Comparison of ENCODE assay signal across 9 cellular contexts in the genomic region with DNA sequence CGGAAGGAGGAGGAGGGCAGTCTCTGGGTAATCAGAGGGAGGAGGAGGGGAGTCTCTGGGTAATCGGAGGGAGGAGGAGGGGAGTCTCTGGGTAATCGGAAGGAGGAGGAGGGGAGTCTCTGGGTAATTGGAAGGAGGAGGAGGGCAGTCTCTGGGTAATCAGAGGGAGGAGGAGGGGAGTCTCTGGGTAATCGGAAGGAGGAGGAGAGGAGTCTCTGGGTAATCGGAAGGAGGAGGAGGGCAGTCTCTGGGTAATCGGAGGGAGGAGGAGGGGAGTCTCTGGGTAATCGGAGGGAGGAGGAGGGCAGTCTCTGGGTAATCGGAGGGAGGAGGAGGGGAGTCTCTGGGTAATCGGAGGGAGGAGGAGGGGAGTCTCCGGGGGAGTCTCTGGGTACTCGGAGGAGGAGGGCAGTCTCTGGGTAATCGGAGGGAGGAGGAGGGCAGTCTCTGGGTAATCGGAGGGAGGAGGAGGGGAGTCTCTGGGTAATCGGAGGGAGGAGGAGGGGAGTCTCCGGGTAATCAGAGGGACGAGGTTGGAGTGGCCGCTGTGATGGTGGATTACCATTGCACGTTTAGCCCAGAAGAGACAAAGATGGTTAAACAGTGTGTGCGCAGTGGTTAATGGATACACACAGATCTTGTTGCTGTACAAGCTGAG. TPM values are rescaled to one million over a fixed set of nuclear protein-coding genes. Genes with fewer than 3 reads are reported as not detected.
DNase-seq lines count a peak whose midpoint lies in the region; TF ChIP-seq lines count a peak whose summit lies in the region.
"Not testable (repeated sequence)": the region's sequence is repeated elsewhere in the genome, so short reads cannot be mapped to it uniquely, and the experiment has no call there.
"Had no signal": no experiment of that assay in that cellular context is flagged by ENCODE, and none has a peak within 500 bp of the region (broad histone marks: within the 10 kb centered on the region; RNA-seq: fewer than 3 reads in every experiment).

No MANE protein-coding gene starts in this region.

- intact Hi-C loops in left ventricle myocardium inferior (cut with micrococcal nuclease), result not testable (repeated sequence)

- H3K4me1 ChIP-seq in left ventricle myocardium inferior, result peaks cover 31% of the 10 kb centered on the region
- peaks cover 19% of the 10 kb centered on the region for H3K4me1 ChIP-seq in mesodermal cell (ENCODE audit: control insufficient read depth, insufficient read depth, low read length, poor library complexity, severe bottlenecking)
- H3K4me1 ChIP-seq in rectal smooth muscle tissue (ENCODE audit: control insufficient read depth, insufficient read depth, low read length), result peaks cover 11% of the 10 kb centered on the region
- H3K4me1 ChIP-seq in tibial nerve, result peaks cover 0 to 20% (median 15%) of the 10 kb centered on the region in 4 donors

- H3K9ac ChIP-seq in rectal smooth muscle tissue (ENCODE audit: low read length), result not testable (repeated sequence)

- TF ChIP-seq CTCF in AG10803 (conservative IDR thresholded peaks at IDR 0.05; ENCODE audit: low read length); RWPE1 (conservative IDR thresholded peaks at IDR 0.05; ENCODE audit: low read depth); brain (conservative IDR thresholded peaks at IDR 0.05); epithelial cell of esophagus (IDR thresholded peaks at IDR 0.05; ENCODE audit: insufficient read depth, low read depth, low read length, missing control alignments); left ventricle myocardium inferior (IDR thresholded peaks at IDR 0.05; ENCODE audit: borderline replicate concordance); tibial nerve (IDR thresholded peaks at IDR 0.05): not testable (repeated sequence)

- peaks cover 27% of the 10 kb centered on the region for H3K4me1 Mint-ChIP-seq in brain

- TF ChIP-seq POLR2A in tibial nerve (IDR thresholded peaks at IDR 0.05), result not testable (repeated sequence)

- H3K4me3 Mint-ChIP-seq in brain, result peak overlapping the region; percentile 2 to 70 (median 48)

- H3K9me3 Mint-ChIP-seq in brain, result not testable (repeated sequence)

- not testable (repeated sequence) for DNase-seq in AG10803 (ENCODE audit: low read depth); RWPE1 (ENCODE audit: low spot score); epithelial cell of esophagus (ENCODE audit: low read depth); left ventricle myocardium inferior; tibial nerve (ENCODE audit: low spot score in 2 of 2)

- H3K27ac ChIP-seq in RWPE1 (peak overlapping the region; percentile 74), left ventricle myocardium inferior (replicated peaks) (peak overlapping the region; percentile 85), mesodermal cell (ENCODE audit: low read depth, low read length, severe bottlenecking) (peak overlapping the region; percentile 52), rectal smooth muscle tissue (ENCODE audit: low read depth, low read length) (peak overlapping the region; percentile 83), tibial nerve (peak overlapping the region; percentile 77 to 89 (median 82))

- TF ChIP-seq EP300 in tibial nerve (IDR thresholded peaks at IDR 0.05), result not testable (repeated sequence)

- H3K36me3 Mint-ChIP-seq in brain, result peaks cover 20% of the 10 kb centered on the region

- not testable (repeated sequence) for H3K27me3 Mint-ChIP-seq in brain

- not testable (repeated sequence) for H3K27me3 ChIP-seq in left ventricle myocardium inferior (ENCODE audit: low read depth); rectal smooth muscle tissue (ENCODE audit: control insufficient read depth, insufficient read depth, low read length); tibial nerve

- 73 to 82% methylated on average over 8 to 10 of the region's 19 CpGs for WGBS in mesodermal cell (ENCODE audit: insufficient coverage in 2 of 2), 2 experiments
- 35 to 40% methylated on average over 18 to 19 of the region's 19 CpGs for WGBS in tibial nerve, 2 donors

- peaks cover 14% of the 10 kb centered on the region for H3K36me3 ChIP-seq in left ventricle myocardium inferior
- peaks cover 25% of the 10 kb centered on the region for H3K36me3 ChIP-seq in mesodermal cell (ENCODE audit: control insufficient read depth, insufficient read depth, low read length)
- H3K36me3 ChIP-seq in rectal smooth muscle tissue (ENCODE audit: control insufficient read depth, insufficient read depth, low read length), result not testable (repeated sequence)
- H3K36me3 ChIP-seq in tibial nerve, result peaks cover 0 to 30% (median 0%) of the 10 kb centered on the region in 3 donors

- H3K4me3 ChIP-seq in AG10803 (ENCODE audit: low read length), result peak overlapping the region; percentile 54
- H3K4me3 ChIP-seq in epithelial cell of esophagus (ENCODE audit: low read length), result peak overlapping the region; percentile 22
- peak overlapping the region; percentile 54 for H3K4me3 ChIP-seq in left ventricle myocardium inferior
- H3K4me3 ChIP-seq in mesodermal cell (ENCODE audit: extremely low read depth, insufficient read depth, low read length, poor library complexity, severe bottlenecking), result not testable (repeated sequence)
- H3K4me3 ChIP-seq in rectal smooth muscle tissue (ENCODE audit: low read length), result peak overlapping the region; percentile 64
- peak overlapping the region in 2 of 4 donors; percentile 24 to 36 for H3K4me3 ChIP-seq in tibial nerve

- CTCF ChIA-PET in RWPE1 (lab: Yijun Ruan, JAX), result not testable (repeated sequence)

- not testable (repeated sequence) for H3K9me3 ChIP-seq in left ventricle myocardium inferior (replicated peaks); mesodermal cell (ENCODE audit: control insufficient read depth, low read length); tibial nerve

- POLR2A ChIA-PET in RWPE1 (lab: Yijun Ruan, JAX; ENCODE audit: low non-redundant PET), result not testable (repeated sequence)

- H3K27ac Mint-ChIP-seq in brain, result peak overlapping the region; percentile 72 to 94 (median 89)

RNA-seq across cellular contexts. Expression of a gene that starts 19.1 kb away (rescaled TPM):
- 20.6 TPM for polyA plus RNA-seq in brain (ENCODE audit: insufficient read depth, low read depth, low replicate concordance)
- total RNA-seq in left ventricle myocardium inferior (30.2 TPM), tibial nerve (100 to 1,000 TPM in 1 of 4 donors, 10 to 100 TPM in 3; 54.2 to 100 (median 63.9) TPM)
- 38.1 TPM for polyA plus RNA-seq in mesodermal cell (2013, experiment 1 of 2)
- 36.5 TPM for polyA plus RNA-seq in mesodermal cell (2013, experiment 2 of 2)

RNA-seq across cellular contexts. Expression of a gene that starts 27.3 kb away (rescaled TPM):
- 1.6 TPM for polyA plus RNA-seq in brain (ENCODE audit: insufficient read depth, low read depth, low replicate concordance)
- total RNA-seq in left ventricle myocardium inferior (0.11 TPM), tibial nerve (under 1 TPM in 3 of 4 donors, not detected in 1; 0.78 to 0.90 (median 0.87) TPM)
- polyA plus RNA-seq in mesodermal cell (2013, experiment 1 of 2), result 0.74 TPM
- polyA plus RNA-seq in mesodermal cell (2013, experiment 2 of 2), result 0.35 TPM
- total RNA-seq: LHCN-M2 had no signal

RNA-seq across cellular contexts. Expression of a gene that starts 37.9 kb away (rescaled TPM):
- 142 TPM for polyA plus RNA-seq in brain (ENCODE audit: insufficient read depth, low read depth, low replicate concordance)
- total RNA-seq in left ventricle myocardium inferior, result 142 TPM
- polyA plus RNA-seq in mesodermal cell (2013, experiment 1 of 2), result 57.8 TPM
- polyA plus RNA-seq in mesodermal cell (2013, experiment 2 of 2), result 50.6 TPM
- 100 to 1,000 TPM; 220 to 303 (median 281) TPM for total RNA-seq in tibial nerve

RNA-seq across cellular contexts. Expression of a gene that starts 54.4 kb away (rescaled TPM):
- 33.2 TPM for polyA plus RNA-seq in brain (ENCODE audit: insufficient read depth, low read depth, low replicate concordance)
- total RNA-seq in left ventricle myocardium inferior (34.9 TPM), tibial nerve (10 to 100 TPM; 29.1 to 81.1 (median 69.3) TPM)
- 30.7 TPM for polyA plus RNA-seq in mesodermal cell (2013, experiment 1 of 2)
- 19.4 TPM for polyA plus RNA-seq in mesodermal cell (2013, experiment 2 of 2)
